Comparison of ENCODE assay signal across 10 cellular contexts in the genomic region with DNA sequence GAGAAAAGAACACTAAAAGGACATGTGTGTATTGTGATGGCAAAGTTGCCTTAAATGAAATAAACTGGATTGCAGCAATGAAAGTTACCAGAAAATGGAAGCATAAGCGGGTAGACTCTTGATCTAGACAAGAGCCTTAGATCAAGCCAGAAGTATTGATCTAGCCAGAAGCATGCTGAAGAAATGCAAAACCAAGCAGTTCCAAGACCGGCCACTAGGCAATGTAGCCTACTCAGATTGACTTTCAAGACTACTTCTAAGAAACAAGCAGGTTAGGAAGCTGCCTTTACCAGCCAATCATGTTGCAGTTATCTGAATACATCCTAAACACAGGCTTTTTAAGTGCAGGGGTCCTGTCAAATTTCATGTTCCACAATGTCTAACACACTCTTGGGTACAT. TPM values are rescaled to one million over a fixed set of nuclear protein-coding genes. Genes with fewer than 3 reads are reported as not detected.
DNase-seq lines count a peak whose midpoint lies in the region; ATAC-seq and TF ChIP-seq lines count a peak whose summit lies in the region.
"Had no signal": no experiment of that assay in that cellular context is flagged by ENCODE, and none has a peak within 500 bp of the region (broad histone marks: within the 10 kb centered on the region; RNA-seq: fewer than 3 reads in every experiment).

No MANE protein-coding gene starts in this region.

- H3K4me3 ChIP-seq in smooth muscle cell, result no peak overlapping the region

- no peaks in the 10 kb centered on the region for H3K36me3 ChIP-seq in smooth muscle cell (ENCODE audit: low read depth)

- POLR2A ChIA-PET in CD4-positive, alpha-beta T cell (lab: Charles Lee), result no interaction called here

- H3K4me1 Mint-ChIP-seq in CD4-positive, alpha-beta T cell (ENCODE audit: low read depth), result no peaks in the 10 kb centered on the region

- no peaks in the 10 kb centered on the region for H3K27me3 ChIP-seq in smooth muscle cell (ENCODE audit: low read depth)
- no peaks in the 10 kb centered on the region for H3K27me3 ChIP-seq in CD4-positive, alpha-beta T cell (ENCODE audit: control insufficient read depth, insufficient read depth, low read length)

- H3K27ac ChIP-seq in VCaP (no peak overlapping the region), smooth muscle cell (ENCODE audit: low read depth) (no peak overlapping the region)
- H3K27ac ChIP-seq in CD4-positive, alpha-beta T cell (ENCODE audit: low read depth, low read length), result no peak overlapping the region

- H3K4me2 ChIP-seq in smooth muscle cell, result no peak overlapping the region

- intact Hi-C loops in CD4-positive, alpha-beta T cell (cut with DNase I, micrococcal nuclease), result no loop called here
- intact Hi-C loops in Right ventricle myocardium inferior (cut with DNase I), result no loop called here

- 67% methylated on average over 2 of the region's 2 CpGs for WGBS in smooth muscle cell (ENCODE audit: low lambda C conversion rate)

- no peaks in the 10 kb centered on the region for H3K36me3 Mint-ChIP-seq in CD4-positive, alpha-beta T cell (ENCODE audit: low read depth)
- H3K36me3 Mint-ChIP-seq: natural killer cell treated with Interleukin-12 subunit alpha and Interleukin-12 subunit beta and Interleukin-15 and Interleukin-18, amount 100 ng/mL, for 72 hours had no signal

- H3F3A ChIP-seq in smooth muscle cell (ENCODE audit: low read depth), result no peaks in the 10 kb centered on the region

- no peaks in the 10 kb centered on the region for H3K9me3 ChIP-seq in smooth muscle cell (replicated peaks; ENCODE audit: low read depth)
- H3K9me3 ChIP-seq in CD4-positive, alpha-beta T cell (ENCODE audit: control insufficient read depth, low read length), result no peaks in the 10 kb centered on the region

- no peak overlapping the region for H3K27ac Mint-ChIP-seq in CD4-positive, alpha-beta T cell
- H3K27ac Mint-ChIP-seq: natural killer cell treated with Interleukin-12 subunit alpha and Interleukin-12 subunit beta and Interleukin-15 and Interleukin-18, amount 100 ng/mL, for 72 hours had no signal

- peak; percentile 3 for DNase-seq in activated CD4-positive, alpha-beta T cell treated with anti-CD3 and anti-CD28 coated beads for 48 hours
- no peak for DNase-seq in activated CD4-positive, alpha-beta T cell treated with anti-CD3 and anti-CD28 coated beads for 4 hours
- no peak for DNase-seq in smooth muscle cell (lab: John Stamatoyannopoulos, UW; ENCODE audit: unreplicated experiment)
- DNase-seq in NCI-H146 treated with DMSO at 0.1 percent for 48 hours (lab: John Stamatoyannopoulos, UW; ENCODE audit: unreplicated experiment), result no peak
- no peak for DNase-seq in CD4-positive, alpha-beta T cell
- DNase-seq in Right ventricle myocardium inferior (ENCODE audit: missing footprints), result no peak
- DNase-seq: erythroblast had no signal

- H4K20me1 ChIP-seq in smooth muscle cell (ENCODE audit: low read depth), result no peaks in the 10 kb centered on the region

- H3K9ac ChIP-seq in smooth muscle cell (ENCODE audit: low read depth), result no peak overlapping the region

- CTCF ChIA-PET in CD4-positive, alpha-beta T cell (lab: Charles Lee), result no interaction called here

- H3K9me3 Mint-ChIP-seq in CD4-positive, alpha-beta T cell, result peaks cover 5% of the 10 kb centered on the region

- H2AFZ ChIP-seq in smooth muscle cell (ENCODE audit: low read depth), result no peak overlapping the region

- no peaks in the 10 kb centered on the region for H3K79me2 ChIP-seq in smooth muscle cell (ENCODE audit: low read depth)

- peak; percentile 81 for ATAC-seq in HG02973 (IDR thresholded peaks at IDR 0.05; ENCODE audit: unreplicated experiment)
- no peak for ATAC-seq in CD4-positive, alpha-beta T cell (ENCODE audit: poor library complexity)
- no peak for ATAC-seq in Right ventricle myocardium inferior
- ATAC-seq: natural killer cell treated with Interleukin-12 subunit alpha and Interleukin-12 subunit beta and Interleukin-15 and Interleukin-18, amount 100 ng/mL, for 72 hours had no signal

- TF ChIP-seq CTCF in VCaP (conservative IDR thresholded peaks at IDR 0.05), result peak; percentile 23; the same call in 1 of the 2 replicates
- peak; percentile 23 for TF ChIP-seq CTCF in smooth muscle cell (IDR thresholded peaks at IDR 0.05; ENCODE audit: borderline replicate concordance, insufficient read depth, poor library complexity, severe bottlenecking)
- TF ChIP-seq CTCF in CD4-positive, alpha-beta T cell (IDR thresholded peaks at IDR 0.05), result no peak

- H3K4me1 ChIP-seq in smooth muscle cell (ENCODE audit: low read depth), result no peaks in the 10 kb centered on the region

- no peak overlapping the region for H3K4me3 Mint-ChIP-seq in CD4-positive, alpha-beta T cell
- H3K4me3 Mint-ChIP-seq: natural killer cell treated with Interleukin-12 subunit alpha and Interleukin-12 subunit beta and Interleukin-15 and Interleukin-18, amount 100 ng/mL, for 72 hours had no signal

- no peaks in the 10 kb centered on the region for H3K27me3 Mint-ChIP-seq in CD4-positive, alpha-beta T cell
- H3K27me3 Mint-ChIP-seq: natural killer cell treated with Interleukin-12 subunit alpha and Interleukin-12 subunit beta and Interleukin-15 and Interleukin-18, amount 100 ng/mL, for 72 hours had no signal

RNA-seq across cellular contexts. Expression of a gene that starts 54.6 kb away (rescaled TPM):
- not detected in 2 replicates for total RNA-seq in smooth muscle cell
- polyA plus RNA-seq in smooth muscle cell, result not detected in 2 replicates
- not detected for total RNA-seq in CD4-positive, alpha-beta T cell
- 1.9 TPM for total RNA-seq in Right ventricle myocardium inferior
- total RNA-seq: natural killer cell treated with Interleukin-12 subunit alpha and Interleukin-12 subunit beta and Interleukin-15 and Interleukin-18, amount 100 ng/mL, for 72 hours had no signal
